13 cellular contexts compared by ENCODE assay signal in genomic region chr7:100985033-100985432, GRCh38. TPM values are rescaled to one million over a fixed set of nuclear protein-coding genes. Genes with fewer than 3 reads are reported as not detected.
DNase-seq lines count a peak whose midpoint lies in the region; ATAC-seq, FAIRE-seq and TF ChIP-seq lines count a peak whose summit lies in the region.
"Not testable (repeated sequence)": the region's sequence is repeated elsewhere in the genome, so short reads cannot be mapped to it uniquely, and the experiment has no call there.
"Had no signal": no experiment of that assay in that cellular context is flagged by ENCODE, and none has a peak within 500 bp of the region (broad histone marks: within the 10 kb centered on the region; RNA-seq: fewer than 3 reads in every experiment).

No MANE protein-coding gene starts in this region.

- in situ Hi-C loops in K562 (cut with MboI), result not testable (repeated sequence)

- ATAC-seq in K562, result not testable (repeated sequence)

- H3K4me2 ChIP-seq in K562 (ENCODE audit: insufficient read depth, low read length), result not testable (repeated sequence)

- H3K9me1 ChIP-seq in K562 (ENCODE audit: control insufficient read depth, insufficient read depth, low read length), result not testable (repeated sequence)

- POLR2A ChIA-PET in RWPE1 (lab: Yijun Ruan, JAX; ENCODE audit: low non-redundant PET); K562 (lab: Yijun Ruan, JAX): not testable (repeated sequence)

- not testable (repeated sequence) for H4K20me1 ChIP-seq in K562 (replicated peaks; ENCODE audit: control insufficient read depth, insufficient read depth, low read length)

- not testable (repeated sequence) for BruUV-seq in K562 (replicated peaks; lab: Mats Ljungman, UMichigan)

- TF ChIP-seq CTCF in HFFc6 (IDR thresholded peaks at IDR 0.05); RWPE1 (conservative IDR thresholded peaks at IDR 0.05; ENCODE audit: low read depth); K562 (IDR thresholded peaks at IDR 0.05 in 2 of 3, conservative IDR thresholded peaks at IDR 0.05 in 1 of 3; ENCODE audit: insufficient read depth in 2 of 3, low read depth in 1 of 3, low read length in 3 of 3); kidney epithelial cell (IDR thresholded peaks at IDR 0.05; ENCODE audit: insufficient read depth, low read length, poor library complexity, severe bottlenecking); prostate gland (IDR thresholded peaks at IDR 0.05): not testable (repeated sequence)

- not testable (repeated sequence) for H3K4me3 ChIP-seq in K562; kidney epithelial cell (ENCODE audit: low read depth, low read length); prostate gland

- not testable (repeated sequence) for H3K9me3 ChIP-seq in K562 (replicated peaks; ENCODE audit: control insufficient read depth, insufficient read depth, low read depth, low read length); prostate gland

- not testable (repeated sequence) for TF ChIP-seq RAD21 in K562 (CRISPR knock-in tag; conservative IDR thresholded peaks at IDR 0.05 in 1 of 2, IDR thresholded peaks at IDR 0.05 in 1 of 2)

- H3K9ac ChIP-seq in K562 (ENCODE audit: insufficient read depth in 1 of 2, low read depth in 2 of 2, low read length in 2 of 2), result not testable (repeated sequence)

- CTCF ChIA-PET in RWPE1 (lab: Yijun Ruan, JAX); K562 (lab: Yijun Ruan, JAX; ENCODE audit: low intra/inter-chr PET ratio): not testable (repeated sequence)

- not testable (repeated sequence) for H2AFZ ChIP-seq in K562 (ENCODE audit: low read depth, low read length)

- H3K4me1 ChIP-seq in K562 (replicated peaks in 1 of 2; ENCODE audit: control insufficient read depth in 2 of 2, insufficient read depth in 2 of 2, low read length in 2 of 2); prostate gland (replicated peaks): not testable (repeated sequence)

- H3K27ac ChIP-seq in RWPE1 (peak overlapping the region; percentile 45), epithelial cell of prostate (peak overlapping the region; percentile 75), prostate gland (peak overlapping the region; percentile 62 to 83)
- not testable (repeated sequence) for H3K27ac ChIP-seq in K562 (ENCODE audit: extremely low read depth, low read depth, low read length)

- not testable (repeated sequence) for H3K9me3 Mint-ChIP-seq in HFFc6

- not testable (repeated sequence) for H3K36me3 Mint-ChIP-seq in HFFc6 (ENCODE audit: low read depth)

- intact Hi-C loops in K562 (cut with micrococcal nuclease); prostate gland (cut with DNase I): not testable (repeated sequence)

- 0% methylated on average over 2 of the region's 2 CpGs for WGBS in K562 (ENCODE audit: insufficient coverage, low coverage, missing lambda C conversion rate)
- 54% methylated on average over 2 of the region's 2 CpGs for WGBS in prostate gland

- DNase-seq in Daoy (ENCODE audit: low read depth), result peak; percentile 44
- DNase-seq in HFFc6, result peak; percentile 42
- not testable (repeated sequence) for DNase-seq in RWPE1 (ENCODE audit: low spot score); K562 (ENCODE audit: extremely low read depth in 1 of 4, low spot score in 3 of 4); prostate gland (ENCODE audit: low spot score)
- DNase-seq in epithelial cell of prostate (ENCODE audit: low read depth, low spot score), result peak; percentile 40
- DNase-seq in kidney epithelial cell (ENCODE audit: low read depth), result peak; percentile 18

- TF ChIP-seq POLR2A in K562 (conservative IDR thresholded peaks at IDR 0.05); prostate gland (IDR thresholded peaks at IDR 0.05): not testable (repeated sequence)

- not testable (repeated sequence) for FAIRE-seq in K562 (lab: Jason Lieb, UNC)

- H3K4me3 Mint-ChIP-seq in HFFc6, result not testable (repeated sequence)

- H3K36me3 ChIP-seq in K562 (ENCODE audit: control insufficient read depth, insufficient read depth, low read length); kidney epithelial cell (ENCODE audit: control insufficient read depth, insufficient read depth, low read length); prostate gland: not testable (repeated sequence)

- H3K4me1 Mint-ChIP-seq in HFFc6 (ENCODE audit: low read depth), result peaks cover 23% of the 10 kb centered on the region

- H3K27me3 ChIP-seq in K562 (ENCODE audit: control insufficient read depth in 2 of 2, insufficient read depth in 2 of 2, low read length in 2 of 2), result peaks cover 17 to 42% of the 10 kb centered on the region in 2 experiments
- H3K27me3 ChIP-seq in kidney epithelial cell (ENCODE audit: control insufficient read depth, insufficient read depth, low read length); prostate gland (replicated peaks; ENCODE audit: insufficient read depth): not testable (repeated sequence)

- H3K27me3 Mint-ChIP-seq in HFFc6 (ENCODE audit: insufficient read depth), result peaks cover 18% of the 10 kb centered on the region

- not testable (repeated sequence) for TF ChIP-seq EP300 in K562 (IDR thresholded peaks at IDR 0.05; ENCODE audit: low read length)

- not testable (repeated sequence) for H3K79me2 ChIP-seq in K562 (ENCODE audit: control insufficient read depth, insufficient read depth, low read length)

- H3K27ac Mint-ChIP-seq in HFFc6, result peak overlapping the region; percentile 99; the same call in 1 of the 2 replicates

RNA-seq across cellular contexts. Expression of gene MUC12, which starts 15.7 kb away (rescaled TPM):
- total RNA-seq in Daoy (2014; rRNA removed; shearing (Covaris generic)), result 1.4 and 8.7 TPM in 2 replicates
- total RNA-seq in HFFc6 (2021; fragmentation: NEBNext Ultra II Directional; extraction: Animal tissue kit (Norgen Biotek cat#: 25700)), result 1 to 10 TPM in 5 of 6 experiments, under 1 TPM in 1; 0.91 to 2.3 (median 1.6) TPM
- total RNA-seq in K562 (2011; cell fraction: chromatin; rRNA removed; ENCODE audit: low replicate concordance), result not detected in 2 replicates
- total RNA-seq in K562 (2011; cell fraction: nucleolus; rRNA removed), result 1.0 TPM in 1 of 2 replicates, not detected in the other
- not detected in 2 replicates for total RNA-seq in K562 (2011; cell fraction: nucleoplasm; rRNA removed)
- total RNA-seq in K562 (2014; rRNA removed) (0.33 and 1.2 TPM in 2 replicates), K562 (2014; rRNA removed; fragmentation: Illumina TruSeq; extraction: Trizol) (0.29 TPM in 1 of 2 replicates, not detected in the other), K562 (2015; rRNA removed; fragmentation: Illumina TruSeq; extraction: Trizol) (not detected in 2 replicates), K562 (2021) (0.40 and 1.1 TPM in 2 replicates), kidney epithelial cell (2.9 and 4.2 TPM in 2 replicates), prostate gland (10 to 100 TPM in 1 of 2 donors, 1 to 10 TPM in 1; 4.0 to 20.9 TPM)
- polyA plus RNA-seq in K562 (2011; rRNA removed) (0.43 and 1.1 TPM in 2 replicates), K562 (2014; fragmentation: Illumina TruSeq; extraction: Trizol) (0.85 and 2.5 TPM in 2 replicates), K562 (2014; fragmentation: Nextera tagmentation; extraction: Ambion mirVana) (under 1 TPM; 0.23 to 0.46 TPM), K562 (2014; rRNA removed) (0.73 and 0.94 TPM in 2 replicates)
- 0.24 and 2.9 TPM in 2 replicates for polyA plus RNA-seq in K562 (2011; cell fraction: cytosol; rRNA removed)
- polyA plus RNA-seq in K562 (2011; cell fraction: nucleus; rRNA removed), result 0.20 and 0.73 TPM in 2 replicates
- polyA plus RNA-seq in K562 (2012), result 1.5 and 1.7 TPM in 2 replicates
- polyA minus RNA-seq in K562 (2011; rRNA and poly(A)+ RNA removed), result not detected in 2 replicates
- not detected in 2 replicates for polyA minus RNA-seq in K562 (2011; cell fraction: cytosol; rRNA and poly(A)+ RNA removed)
- polyA minus RNA-seq in K562 (2011; cell fraction: nucleus; rRNA and poly(A)+ RNA removed), result not detected in 2 replicates
- total RNA-seq: CD4-positive, CD25-positive, alpha-beta regulatory T cell; HepG2 had no signal
- polyA plus RNA-seq: HepG2 had no signal

RNA-seq across cellular contexts. Expression of gene MUC17, which starts 34.8 kb away (rescaled TPM):
- total RNA-seq in Daoy (2014; rRNA removed; shearing (Covaris generic)), result not detected in 2 replicates
- not detected for total RNA-seq in HFFc6 (2021; fragmentation: NEBNext Ultra II Directional; extraction: Animal tissue kit (Norgen Biotek cat#: 25700))
- total RNA-seq in K562 (2011; cell fraction: chromatin; rRNA removed; ENCODE audit: low replicate concordance), result not detected in 2 replicates
- not detected in 2 replicates for total RNA-seq in K562 (2011; cell fraction: nucleolus; rRNA removed)
- total RNA-seq in K562 (2011; cell fraction: nucleoplasm; rRNA removed), result under 0.01 TPM in 1 of 2 replicates, not detected in the other
- total RNA-seq in K562 (2014; rRNA removed), result not detected in 2 replicates
- total RNA-seq in K562 (2014; rRNA removed; fragmentation: Illumina TruSeq; extraction: Trizol), result not detected in 2 replicates
- not detected in 2 replicates for total RNA-seq in K562 (2015; rRNA removed; fragmentation: Illumina TruSeq; extraction: Trizol)
- not detected in 2 replicates for total RNA-seq in K562 (2021)
- polyA plus RNA-seq in K562 (2011; rRNA removed), result not detected in 2 replicates
- polyA plus RNA-seq in K562 (2011; cell fraction: cytosol; rRNA removed), result under 0.01 TPM in 2 replicates
- polyA plus RNA-seq in K562 (2011; cell fraction: nucleus; rRNA removed), result 0.01 TPM in 1 of 2 replicates, not detected in the other
- not detected in 2 replicates for polyA plus RNA-seq in K562 (2012)
- not detected in 2 replicates for polyA plus RNA-seq in K562 (2014; fragmentation: Illumina TruSeq; extraction: Trizol)
- polyA plus RNA-seq in K562 (2014; fragmentation: Nextera tagmentation; extraction: Ambion mirVana), result not detected
- polyA plus RNA-seq in K562 (2014; rRNA removed), result not detected in 2 replicates
- polyA minus RNA-seq in K562 (2011; rRNA and poly(A)+ RNA removed), result under 0.01 TPM in 1 of 2 replicates, not detected in the other
- not detected in 2 replicates for polyA minus RNA-seq in K562 (2011; cell fraction: cytosol; rRNA and poly(A)+ RNA removed)
- not detected in 2 replicates for polyA minus RNA-seq in K562 (2011; cell fraction: nucleus; rRNA and poly(A)+ RNA removed)
- not detected in 2 replicates for total RNA-seq in kidney epithelial cell
- under 1 TPM in 1 of 2 donors, not detected in 1; 0.23 TPM for total RNA-seq in prostate gland
- total RNA-seq: A673; CD4-positive, CD25-positive, alpha-beta regulatory T cell; H7; HepG2; PC-9 had no signal
- polyA plus RNA-seq: BJ; CD4-positive, CD25-positive, alpha-beta regulatory T cell; HepG2 had no signal

RNA-seq across cellular contexts. Expression of gene MUC3A, which starts 35.7 kb away (rescaled TPM):
- not detected in 2 replicates for total RNA-seq in Daoy (2014; rRNA removed; shearing (Covaris generic))
- not detected for total RNA-seq in HFFc6 (2021; fragmentation: NEBNext Ultra II Directional; extraction: Animal tissue kit (Norgen Biotek cat#: 25700))
- 2.0 and 2.9 TPM in 2 replicates for total RNA-seq in K562 (2011; cell fraction: chromatin; rRNA removed; ENCODE audit: low replicate concordance)
- total RNA-seq in K562 (2011; cell fraction: nucleolus; rRNA removed), result 1.4 and 1.8 TPM in 2 replicates
- 1.9 and 6.0 TPM in 2 replicates for total RNA-seq in K562 (2011; cell fraction: nucleoplasm; rRNA removed)
- 0.09 and 0.33 TPM in 2 replicates for total RNA-seq in K562 (2014; rRNA removed)
- 0.13 and 0.15 TPM in 2 replicates for total RNA-seq in K562 (2014; rRNA removed; fragmentation: Illumina TruSeq; extraction: Trizol)
- total RNA-seq in K562 (2015; rRNA removed; fragmentation: Illumina TruSeq; extraction: Trizol), result not detected in 2 replicates
- total RNA-seq in K562 (2021), result 1.6 and 2.6 TPM in 2 replicates
- 0.25 and 0.35 TPM in 2 replicates for polyA plus RNA-seq in K562 (2011; rRNA removed)
- polyA plus RNA-seq in K562 (2011; cell fraction: cytosol; rRNA removed), result 0.25 and 0.44 TPM in 2 replicates
- polyA plus RNA-seq in K562 (2011; cell fraction: nucleus; rRNA removed), result 1.0 and 2.1 TPM in 2 replicates
- 1.4 TPM in 2 replicates for polyA plus RNA-seq in K562 (2012)
- 1.7 and 2.2 TPM in 2 replicates for polyA plus RNA-seq in K562 (2014; fragmentation: Illumina TruSeq; extraction: Trizol)
- under 1 TPM; 0.06 to 0.08 TPM for polyA plus RNA-seq in K562 (2014; fragmentation: Nextera tagmentation; extraction: Ambion mirVana)
- 0.25 and 0.53 TPM in 2 replicates for polyA plus RNA-seq in K562 (2014; rRNA removed)
- 0.24 and 0.39 TPM in 2 replicates for polyA minus RNA-seq in K562 (2011; rRNA and poly(A)+ RNA removed)
- polyA minus RNA-seq in K562 (2011; cell fraction: cytosol; rRNA and poly(A)+ RNA removed), result 1.0 TPM in 1 of 2 replicates, not detected in the other
- 0.11 and 0.40 TPM in 2 replicates for polyA minus RNA-seq in K562 (2011; cell fraction: nucleus; rRNA and poly(A)+ RNA removed)
- total RNA-seq in kidney epithelial cell, result 0.17 and 0.34 TPM in 2 replicates
- total RNA-seq in prostate gland, result 10 to 100 TPM; 28.8 to 46.0 TPM
- total RNA-seq: CD4-positive, CD25-positive, alpha-beta regulatory T cell; HepG2 had no signal
- polyA plus RNA-seq: BJ; CD4-positive, CD25-positive, alpha-beta regulatory T cell had no signal

Comparison
In these comparisons a context has a peak if more than half of its experiments do, and no peak if none do; other contexts are left out.
1. RNA of gene MUC3A, which starts 35.7 kb away (total RNA-seq): 28.8 to 46.0 TPM in prostate gland; 0.17 to 0.34 TPM in kidney epithelial cell, 0.09 to 6.0 TPM in K562, not detected in Daoy and not detected in HFFc6; every median in the first group is over 4 times any median in the second.